Comparison of ENCODE assay signal across 28 cellular contexts in the genomic region with DNA sequence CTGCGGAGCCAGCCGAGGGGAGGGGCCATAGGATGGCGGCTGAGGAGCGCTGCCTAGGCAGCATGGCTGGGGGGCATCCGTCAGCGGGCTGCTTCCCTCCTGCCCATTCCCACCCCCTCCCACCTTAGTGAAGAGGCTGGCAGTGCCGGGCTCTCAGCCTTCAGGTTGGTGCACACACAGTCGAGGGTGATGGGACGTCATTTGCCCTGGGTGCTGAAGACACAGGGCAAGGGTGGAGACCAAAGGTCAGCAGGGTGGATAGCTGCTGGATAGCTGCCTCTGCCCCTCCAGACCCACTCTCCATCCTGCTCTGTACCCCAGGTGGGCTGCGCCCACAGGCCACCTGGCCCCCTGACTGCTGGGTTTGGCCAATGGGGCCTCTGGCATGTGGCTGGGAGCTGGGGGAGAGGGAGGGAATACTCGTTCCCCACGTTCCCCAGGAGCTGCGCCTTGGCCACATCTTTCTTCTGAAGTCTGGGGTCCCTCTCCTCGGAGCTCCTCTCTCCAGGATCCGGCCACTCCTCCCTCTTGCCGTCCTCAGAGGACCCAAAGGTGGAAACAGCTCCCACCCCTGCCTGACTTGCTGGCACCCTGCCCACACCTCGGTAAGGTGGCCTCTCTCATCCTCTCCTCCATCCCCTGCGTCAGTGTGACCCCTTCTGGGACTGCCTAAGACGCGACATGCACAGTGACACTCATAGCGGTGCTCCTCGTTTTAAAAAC. TPM values are rescaled to one million over a fixed set of nuclear protein-coding genes. Genes with fewer than 3 reads are reported as not detected.
DNase-seq lines count a peak whose midpoint lies in the region; ATAC-seq and TF ChIP-seq lines count a peak whose summit lies in the region.
"Had no signal": no experiment of that assay in that cellular context is flagged by ENCODE, and none has a peak within 500 bp of the region (broad histone marks: within the 10 kb centered on the region; RNA-seq: fewer than 3 reads in every experiment).

No MANE protein-coding gene starts in this region.

- peak overlapping the region; percentile 11 for H3K4me3 Mint-ChIP-seq in dendritic cell treated with granulocyte-macrophage colony-stimulating factor and Interleukin-4, amounts not matched to agents 40 ng/mL and 50 ng/mL, for 4 days
- H3K4me3 Mint-ChIP-seq in activated CD4-positive, alpha-beta T cell treated with anti-CD3 and anti-CD28 coated beads for 36 hours: no peak overlapping the region
- H3K4me3 Mint-ChIP-seq: activated CD8-positive, alpha-beta T cell treated with anti-CD3 and anti-CD28 coated beads for 36 hours; activated naive CD4-positive, alpha-beta T cell treated with anti-CD3 and anti-CD28 coated beads for 36 hours; activated T-cell treated with anti-CD3 and anti-CD28 coated beads, Interleukin-2, amount 50 U/mL, for 4 hours; natural killer cell treated with Interleukin-12 subunit alpha and Interleukin-12 subunit beta and Interleukin-15 and Interleukin-18, amount 100 ng/mL, for 72 hours; stimulated activated naive CD8-positive, alpha-beta T cell treated with anti-CD3 and anti-CD28 coated beads, Interleukin-15, amount 100 ng/mL, for 72 hours had no signal

- no peaks in the 10 kb centered on the region for H3K27me3 ChIP-seq in right atrium auricular region
- H3K27me3 ChIP-seq in heart right ventricle: no peaks in the 10 kb centered on the region
- H3K27me3 ChIP-seq in mucosa of rectum (ENCODE audit: control insufficient read depth in 2 of 2, insufficient read depth in 2 of 2, low read length in 2 of 2): peaks cover 0 to 4% of the 10 kb centered on the region in 2 donors
- H3K27me3 ChIP-seq: BLaER1 had no signal

- H3K27ac Mint-ChIP-seq in dendritic cell treated with granulocyte-macrophage colony-stimulating factor and Interleukin-4, amounts not matched to agents 40 ng/mL and 50 ng/mL, for 4 days: peak overlapping the region; percentile 91
- no peak overlapping the region for H3K27ac Mint-ChIP-seq in activated CD4-positive, alpha-beta T cell treated with anti-CD3 and anti-CD28 coated beads for 36 hours
- H3K27ac Mint-ChIP-seq: activated CD8-positive, alpha-beta T cell treated with anti-CD3 and anti-CD28 coated beads for 36 hours; activated naive CD4-positive, alpha-beta T cell treated with anti-CD3 and anti-CD28 coated beads for 36 hours; natural killer cell treated with Interleukin-12 subunit alpha and Interleukin-12 subunit beta and Interleukin-15 and Interleukin-18, amount 100 ng/mL, for 72 hours had no signal

- intact Hi-C loops in heart right ventricle (cut with DNase I): no loop called here
- intact Hi-C loops in dendritic cell treated with granulocyte-macrophage colony-stimulating factor and Interleukin-4, amounts not matched to agents 40 ng/mL and 50 ng/mL, for 4 days (cut with micrococcal nuclease): no loop called here
- intact Hi-C loops in activated CD4-positive, alpha-beta T cell treated with anti-CD3 and anti-CD28 coated beads for 36 hours (cut with DNase I, micrococcal nuclease): no loop called here

- CTCF ChIA-PET in activated CD4-positive, alpha-beta T cell treated with anti-CD3 and anti-CD28 coated beads for 36 hours (lab: Charles Lee): no interaction called here

- TF ChIP-seq CTCF in right atrium auricular region (IDR thresholded peaks at IDR 0.05) (no peak), heart right ventricle (IDR thresholded peaks at IDR 0.05) (no peak)

- H3K36me3 ChIP-seq in right atrium auricular region (no peaks in the 10 kb centered on the region), heart right ventricle (no peaks in the 10 kb centered on the region), mucosa of rectum (ENCODE audit: control insufficient read depth in 2 of 2, insufficient read depth in 2 of 2, low read length in 2 of 2) (no peaks in the 10 kb centered on the region)
- H3K36me3 ChIP-seq: BLaER1 had no signal

- peaks cover 61% of the 10 kb centered on the region for H3K4me1 Mint-ChIP-seq in dendritic cell treated with granulocyte-macrophage colony-stimulating factor and Interleukin-4, amounts not matched to agents 40 ng/mL and 50 ng/mL, for 4 days (ENCODE audit: low read depth)
- no peaks in the 10 kb centered on the region for H3K4me1 Mint-ChIP-seq in activated CD4-positive, alpha-beta T cell treated with anti-CD3 and anti-CD28 coated beads for 36 hours
- H3K4me1 Mint-ChIP-seq: stimulated activated naive CD8-positive, alpha-beta T cell treated with anti-CD3 and anti-CD28 coated beads, Interleukin-15, amount 100 ng/mL, for 72 hours had no signal

- WGBS in heart right ventricle, 2 donors: 74 to 76% methylated on average over 21 to 22 of the region's 22 CpGs

- H3K4me3 ChIP-seq in right atrium auricular region: no peak overlapping the region
- no peak overlapping the region for H3K4me3 ChIP-seq in heart right ventricle
- no peak overlapping the region for H3K4me3 ChIP-seq in mucosa of rectum (ENCODE audit: low read length in 2 of 2)
- H3K4me3 ChIP-seq: BLaER1 had no signal

- H3K9me3 Mint-ChIP-seq in dendritic cell treated with granulocyte-macrophage colony-stimulating factor and Interleukin-4, amounts not matched to agents 40 ng/mL and 50 ng/mL, for 4 days: no peaks in the 10 kb centered on the region
- no peaks in the 10 kb centered on the region for H3K9me3 Mint-ChIP-seq in activated CD4-positive, alpha-beta T cell treated with anti-CD3 and anti-CD28 coated beads for 36 hours (ENCODE audit: low read depth)
- H3K9me3 Mint-ChIP-seq: activated CD8-positive, alpha-beta T cell treated with anti-CD3 and anti-CD28 coated beads for 36 hours; activated naive CD4-positive, alpha-beta T cell treated with anti-CD3 and anti-CD28 coated beads for 36 hours; activated T-cell treated with anti-CD3 and anti-CD28 coated beads, Interleukin-2, amount 50 U/mL, for 4 hours; natural killer cell treated with Interleukin-12 subunit alpha and Interleukin-12 subunit beta and Interleukin-15 and Interleukin-18, amount 100 ng/mL, for 72 hours; stimulated activated naive CD8-positive, alpha-beta T cell treated with anti-CD3 and anti-CD28 coated beads, Interleukin-15, amount 100 ng/mL, for 72 hours had no signal

- peaks cover 42% of the 10 kb centered on the region for H3K27me3 Mint-ChIP-seq in dendritic cell treated with granulocyte-macrophage colony-stimulating factor and Interleukin-4, amounts not matched to agents 40 ng/mL and 50 ng/mL, for 4 days
- H3K27me3 Mint-ChIP-seq in activated CD4-positive, alpha-beta T cell treated with anti-CD3 and anti-CD28 coated beads for 36 hours: peaks cover 10% of the 10 kb centered on the region

- H3K27ac ChIP-seq in right atrium auricular region (peak overlapping the region; percentile 43 to 51), heart right ventricle (peak overlapping the region in 4 of 10 donors; percentile 33 to 74 (median 53)), mucosa of rectum (ENCODE audit: low read depth in 2 of 2, low read length in 2 of 2) (peak overlapping the region; percentile 87)
- H3K27ac ChIP-seq: BLaER1 had no signal

- no peaks in the 10 kb centered on the region for H3K9me3 ChIP-seq in right atrium auricular region
- no peaks in the 10 kb centered on the region for H3K9me3 ChIP-seq in heart right ventricle
- H3K9me3 ChIP-seq in mucosa of rectum (ENCODE audit: control insufficient read depth in 2 of 2, low read length in 2 of 2): no peaks in the 10 kb centered on the region
- H3K9me3 ChIP-seq: BLaER1 had no signal

- H3K4me1 ChIP-seq in right atrium auricular region (peaks cover 0 to 19% of the 10 kb centered on the region in 2 donors), heart right ventricle (peaks cover 3 to 39% (median 22%) of the 10 kb centered on the region in 9 donors), mucosa of rectum (ENCODE audit: control insufficient read depth in 2 of 2, insufficient read depth in 2 of 2, low read length in 2 of 2) (peaks cover 22 to 49% of the 10 kb centered on the region in 2 donors)

- no peak for DNase-seq in right atrium auricular region (ENCODE audit: low spot score)
- DNase-seq in heart right ventricle: no peak
- no peak for DNase-seq in CD1c-positive myeloid dendritic cell (ENCODE audit: extremely low spot score)
- DNase-seq in activated CD4-positive, alpha-beta T cell treated with anti-CD3 and anti-CD28 coated beads for 36 hours: no peak
- DNase-seq: activated CD4-positive, CD25-positive, alpha-beta regulatory T cell; activated CD8-positive, alpha-beta T cell treated with anti-CD3 and anti-CD28 coated beads for 36 hours; activated naive CD4-positive, alpha-beta T cell treated with anti-CD3 and anti-CD28 coated beads for 36 hours; activated T-cell treated with anti-CD3 and anti-CD28 coated beads, Interleukin-2, amount 50 U/mL, for 4 hours; anterior cingulate cortex; caudate nucleus; GF-D8; kidney glomerular epithelial cell; NCI-H1694; NCI-H345; stimulated activated CD4-positive, alpha-beta T cell treated with anti-CD3 and anti-CD28 coated beads, Interleukin-4, amount 100 ng/mL, for 4 hours; stimulated activated naive CD8-positive, alpha-beta T cell treated with anti-CD3 and anti-CD28 coated beads, Interleukin-15, amount 100 ng/mL, for 72 hours had no signal

- POLR2A ChIA-PET in activated CD4-positive, alpha-beta T cell treated with anti-CD3 and anti-CD28 coated beads for 36 hours (lab: Charles Lee): no interaction called here

- no peaks in the 10 kb centered on the region for H3K36me3 Mint-ChIP-seq in dendritic cell treated with granulocyte-macrophage colony-stimulating factor and Interleukin-4, amounts not matched to agents 40 ng/mL and 50 ng/mL, for 4 days (ENCODE audit: low read depth)
- no peaks in the 10 kb centered on the region for H3K36me3 Mint-ChIP-seq in activated CD4-positive, alpha-beta T cell treated with anti-CD3 and anti-CD28 coated beads for 36 hours (ENCODE audit: low read depth)
- H3K36me3 Mint-ChIP-seq: natural killer cell treated with Interleukin-12 subunit alpha and Interleukin-12 subunit beta and Interleukin-15 and Interleukin-18, amount 100 ng/mL, for 72 hours had no signal

- ATAC-seq in heart right ventricle (no peak), HG03097 (IDR thresholded peaks at IDR 0.05; ENCODE audit: low FRiP score, unreplicated experiment) (no peak), HG03571 (IDR thresholded peaks at IDR 0.05; ENCODE audit: unreplicated experiment) (no peak)
- ATAC-seq in activated CD4-positive, alpha-beta T cell treated with anti-CD3 and anti-CD28 coated beads for 36 hours: no peak
- ATAC-seq: activated CD8-positive, alpha-beta T cell treated with anti-CD3 and anti-CD28 coated beads for 36 hours; activated T-cell treated with anti-CD3 and anti-CD28 coated beads, Interleukin-2, amount 50 U/mL, for 4 hours; stimulated activated naive CD8-positive, alpha-beta T cell treated with anti-CD3 and anti-CD28 coated beads, Interleukin-15, amount 100 ng/mL, for 72 hours had no signal

- peak overlapping the region in 1 of 2 donors; percentile 53 for H3K9ac ChIP-seq in mucosa of rectum (ENCODE audit: low read depth in 1 of 2, low read length in 2 of 2)
- H3K9ac ChIP-seq: BLaER1, parathyroid adenoma had no signal

RNA-seq across cellular contexts. Expression of gene CDC42BPB, which starts 11.2 kb away (rescaled TPM):
- 10 to 100 TPM; 68.0 to 83.4 TPM for total RNA-seq in right atrium auricular region
- total RNA-seq in heart right ventricle: 10 to 100 TPM; 60.8 to 83.6 (median 70.1) TPM
- 10 to 100 TPM; 29.6 to 31.2 TPM for polyA plus RNA-seq in heart right ventricle
- 1 to 10 TPM; 4.0 to 4.4 TPM for total RNA-seq in activated CD4-positive, alpha-beta T cell treated with anti-CD3 and anti-CD28 coated beads for 36 hours

RNA-seq across cellular contexts. Expression of gene LBHD2, which starts 15.5 kb away (rescaled TPM):
- not detected for total RNA-seq in right atrium auricular region
- total RNA-seq in heart right ventricle: not detected
- under 1 TPM in 1 of 2 donors, not detected in 1; 0.19 TPM for polyA plus RNA-seq in heart right ventricle
- not detected for total RNA-seq in activated CD4-positive, alpha-beta T cell treated with anti-CD3 and anti-CD28 coated beads for 36 hours
- total RNA-seq: activated CD8-positive, alpha-beta T cell treated with anti-CD3 and anti-CD28 coated beads for 36 hours; activated naive CD4-positive, alpha-beta T cell treated with anti-CD3 and anti-CD28 coated beads for 36 hours; activated T-cell treated with anti-CD3 and anti-CD28 coated beads, Interleukin-2, amount 50 U/mL, for 4 hours; epithelial cell of proximal tubule; frontal cortex; natural killer cell treated with Interleukin-12 subunit alpha and Interleukin-12 subunit beta and Interleukin-15 and Interleukin-18, amount 100 ng/mL, for 72 hours; skeletal muscle tissue; ureter had no signal

RNA-seq across cellular contexts. Expression of gene EXOC3L4, which starts 26.0 kb away (rescaled TPM):
- total RNA-seq in right atrium auricular region (under 1 TPM in 1 of 2 donors, not detected in 1; 0.37 TPM), heart right ventricle (1 to 10 TPM in 2 of 10 donors, under 1 TPM in 4, not detected in 4; 0.16 to 2.0 (median 0.48) TPM)
- polyA plus RNA-seq in heart right ventricle: 1 to 10 TPM in 1 of 2 donors, under 1 TPM in 1; 0.51 to 1.2 TPM
- total RNA-seq in activated CD4-positive, alpha-beta T cell treated with anti-CD3 and anti-CD28 coated beads for 36 hours: not detected
- total RNA-seq: A673; activated CD8-positive, alpha-beta T cell treated with anti-CD3 and anti-CD28 coated beads for 36 hours; activated naive CD4-positive, alpha-beta T cell treated with anti-CD3 and anti-CD28 coated beads for 36 hours; activated T-cell treated with anti-CD3 and anti-CD28 coated beads, Interleukin-2, amount 50 U/mL, for 4 hours; natural killer cell treated with Interleukin-12 subunit alpha and Interleukin-12 subunit beta and Interleukin-15 and Interleukin-18, amount 100 ng/mL, for 72 hours had no signal

RNA-seq across cellular contexts. Expression of gene TNFAIP2, which starts 54.7 kb away (rescaled TPM):
- total RNA-seq in right atrium auricular region (10 to 100 TPM; 24.5 to 32.2 TPM), heart right ventricle (100 to 1,000 TPM in 1 of 10 donors, 10 to 100 TPM in 9; 21.8 to 134 (median 42.0) TPM)
- polyA plus RNA-seq in heart right ventricle: 100 to 1,000 TPM in 1 of 2 donors, 10 to 100 TPM in 1; 24.6 to 138 TPM
- 1 to 10 TPM; 1.7 to 1.8 TPM for total RNA-seq in activated CD4-positive, alpha-beta T cell treated with anti-CD3 and anti-CD28 coated beads for 36 hours

Comparison
In these comparisons a context has a peak if more than half of its experiments do, and no peak if none do; other contexts are left out.
1. RNA of gene CDC42BPB, which starts 11.2 kb away (total RNA-seq): 68.0 to 83.4 TPM in right atrium auricular region and 60.8 to 83.6 TPM in heart right ventricle; 4.0 to 4.4 TPM in activated CD4-positive, alpha-beta T cell treated with anti-CD3 and anti-CD28 coated beads for 36 hours; every median in the first group is over 10 times any median in the second.